Comparison of ENCODE assay signal across 20 cellular contexts in genomic region chr17:72658675-72659074, GRCh38.
"Had no signal": no experiment of that assay in that cellular context is flagged by ENCODE, and none has a peak within 500 bp of the region (broad histone marks: within the 10 kb centered on the region; RNA-seq: fewer than 3 reads in every experiment).

No MANE protein-coding gene starts in this region.

- H2AFZ ChIP-seq: neural progenitor cell had no signal

- H3K4me1 ChIP-seq: neural progenitor cell, vagina had no signal

- H3K36me3 ChIP-seq: neural progenitor cell, tibial nerve, vagina had no signal

- H3K4me2 ChIP-seq: neural progenitor cell had no signal

- H3K27me3 ChIP-seq: body of pancreas, neural progenitor cell, tibial nerve, vagina had no signal

- H3K27ac ChIP-seq: body of pancreas, neural progenitor cell, tibial nerve, vagina had no signal

- H3K9me3 ChIP-seq: body of pancreas, tibial nerve, vagina had no signal

- H3K4me3 ChIP-seq: body of pancreas, neural progenitor cell, tibial nerve, vagina had no signal

- H3K9ac ChIP-seq: neural progenitor cell had no signal

- DNase-seq: activated CD4-positive, alpha-beta T cell treated with anti-CD3 and anti-CD28 coated beads, Interleukin-2, amount 10 ng/mL, durations not matched to agents 24 days and 14 days; activated CD8-positive, alpha-beta T cell treated with anti-CD3 and anti-CD28 coated beads, Interleukin-2, amount 10 ng/mL, durations not matched to agents 7 days and 5 days; activated gamma-delta T cell; activated naive CD4-positive, alpha-beta T cell treated with anti-CD3 and anti-CD28 coated beads, Interleukin-2, amount 50 U/mL, for 16 hours; activated naive CD8-positive, alpha-beta T cell treated with anti-CD3 and anti-CD28 coated beads, Interleukin-2, amount 50 U/mL, for 24 hours; body of pancreas; caudate nucleus; effector CD4-positive, alpha-beta T cell; kidney; naive thymus-derived CD8-positive, alpha-beta T cell; retina; stimulated activated CD4-positive, alpha-beta T cell treated with anti-CD3 and anti-CD28 coated beads, Interleukin-12 subunit alpha, Interleukin-12 subunit beta, amount 100 ng/mL, for 4 hours; stimulated activated CD4-positive, alpha-beta T cell treated with anti-CD3 and anti-CD28 coated beads, Interleukin-4, amount 100 ng/mL, for 4 hours; stimulated activated naive CD8-positive, alpha-beta T cell treated with anti-CD3 and anti-CD28 coated beads, Interleukin-15, amount 100 ng/mL, for 72 hours; T-helper 9 cell had no signal

- ATAC-seq: activated CD4-positive, CD25-positive, alpha-beta regulatory T cell treated with anti-CD3 and anti-CD28 coated beads, Interleukin-2, amount 50 U/mL, for 24 hours; activated CD8-positive, alpha-beta T cell treated with anti-CD3 and anti-CD28 coated beads, Interleukin-2, amount 10 ng/mL, durations not matched to agents 7 days and 5 days; activated naive CD8-positive, alpha-beta T cell treated with anti-CD3 and anti-CD28 coated beads, Interleukin-2, amount 50 U/mL, for 24 hours; body of pancreas; left lobe of liver; naive thymus-derived CD8-positive, alpha-beta T cell; stimulated activated naive CD8-positive, alpha-beta T cell treated with anti-CD3 and anti-CD28 coated beads, Interleukin-15, amount 100 ng/mL, for 72 hours had no signal
